8 cellular contexts compared by ENCODE assay signal in genomic region chr7:76358478-76359110, GRCh38. TPM values are rescaled to one million over a fixed set of nuclear protein-coding genes. Genes with fewer than 3 reads are reported as not detected.
DNase-seq lines count a peak whose midpoint lies in the region; ATAC-seq and TF ChIP-seq lines count a peak whose summit lies in the region.

YWHAG (minus strand) TSS chr7:76358991; CDS start chr7:76358808, 183 bp downstream.

- peak within 1 kb of the TSS; percentile 91 for H4K91ac ChIP-seq in trophoblast cell (ENCODE audit: low read depth, low read length)

- H2AFZ ChIP-seq in Loucy (ENCODE audit: low read length) (peak within 1 kb of the TSS; percentile 93), trophoblast cell (ENCODE audit: insufficient read depth, low read length, poor library complexity) (peak within 1 kb of the TSS; percentile 96)

- peak within 1 kb of the TSS; percentile 95 for H4K8ac ChIP-seq in trophoblast cell (ENCODE audit: low read depth, low read length)

- in situ Hi-C loops in transverse colon (cut with MboI; ENCODE audit: low pct_ligation_motif_present in 1 of 4, low pct_unique_long_range_greater_than_20kb in 1 of 4, low sequenced_read_pairs in 3 of 4), result no loop called here

- no peak for TF ChIP-seq EP300 in transverse colon (IDR thresholded peaks at IDR 0.05; ENCODE audit: low read depth)

- TF ChIP-seq POLR2A in transverse colon (IDR thresholded peaks at IDR 0.05), result peak; percentile 99

- TF ChIP-seq CTCF in Loucy (conservative IDR thresholded peaks at IDR 0.05; ENCODE audit: low read length) (no peak), transverse colon (IDR thresholded peaks at IDR 0.05) (no peak)

- peak within 1 kb of the TSS; percentile 93 for H2AK5ac ChIP-seq in trophoblast cell (ENCODE audit: low read length)

- no CpG with 5 or more reads among the region's 80 CpGs for WGBS in trophoblast cell (ENCODE audit: extremely low coverage, insufficient coverage, insufficient read length)
- 0% methylated on average over 32 of the region's 80 CpGs; no CpG with 5 or more reads in 1 of the 2 donors for WGBS in transverse colon (ENCODE audit: low coverage in 1 of 2), 2 donors

- DNase-seq in H7 (peak; percentile 95), Right ventricle myocardium superior (peak; percentile 94), trophoblast cell (peak; percentile 80 to 88), transverse colon (peak; percentile 92)
- DNase-seq in activated naive CD8-positive, alpha-beta T cell treated with anti-CD3 and anti-CD28 coated beads, Interleukin-2, amount 50 U/mL, for 16 hours (ENCODE audit: low read depth, low spot score), result peak; percentile 65

- peak within 1 kb of the TSS; percentile 87 for H3K4me2 ChIP-seq in Loucy (ENCODE audit: low read depth, low read length, poor library complexity, severe bottlenecking)
- peak within 1 kb of the TSS; percentile 82 for H3K4me2 ChIP-seq in trophoblast cell (ENCODE audit: low read length)

- ATAC-seq in SK-N-SH treated with all-trans-retinoic acid at 6 μM for 48 hours (peak; percentile 83), Right ventricle myocardium superior (ENCODE audit: poor library complexity) (peak; percentile 94)

- H3K23ac ChIP-seq in trophoblast cell (ENCODE audit: low read length), result peak within 1 kb of the TSS; percentile 25

- H3F3A ChIP-seq in Loucy (ENCODE audit: low read depth), result no peaks in the 10 kb centered on the region

- H4K12ac ChIP-seq in trophoblast cell (ENCODE audit: low read depth, low read length), result peak within 1 kb of the TSS; percentile 86

- peak within 1 kb of the TSS; percentile 95 for H2BK5ac ChIP-seq in trophoblast cell (ENCODE audit: low read depth, low read length, poor library complexity)

- H3K18ac ChIP-seq in trophoblast cell (ENCODE audit: low read length), result peak within 1 kb of the TSS; percentile 98

- H3K4ac ChIP-seq in trophoblast cell (ENCODE audit: low read depth, low read length), result peak within 1 kb of the TSS; percentile 88

- H2BK12ac ChIP-seq in trophoblast cell (ENCODE audit: low read length), result peak within 1 kb of the TSS; percentile 87

- intact Hi-C loops in Right ventricle myocardium superior (cut with DNase I) (loop anchor here (2.0 kb wide), 1 partner anchor 40 kb away; no protein-coding TSS in a partner anchor), transverse colon (cut with DNase I; ENCODE audit: low total_unique reads) (loop anchor here (5.0 kb wide), 1 partner anchor 41 kb away; no protein-coding TSS in a partner anchor)

- H3K9me3 ChIP-seq in Loucy (ENCODE audit: insufficient read depth, low read depth, low read length) (no peaks in the 10 kb centered on the region), trophoblast cell (ENCODE audit: insufficient read depth, low read depth, low read length) (no peaks in the 10 kb centered on the region), transverse colon (no peaks in the 10 kb centered on the region)

- H2BK120ac ChIP-seq in trophoblast cell (ENCODE audit: insufficient read depth, low read length, poor library complexity), result peak within 1 kb of the TSS; percentile 92

- H3K14ac ChIP-seq in trophoblast cell (ENCODE audit: low read length), result peak within 1 kb of the TSS; percentile 93

- H3K79me1 ChIP-seq in trophoblast cell (ENCODE audit: low read length), result peaks cover 18% of the 10 kb centered on the region

- H3K79me2 ChIP-seq in Loucy (ENCODE audit: insufficient read depth, low read length), result peaks cover 51% of the 10 kb centered on the region
- peaks cover 24% of the 10 kb centered on the region for H3K79me2 ChIP-seq in trophoblast cell (ENCODE audit: control insufficient read depth, insufficient read depth, low read length, poor library complexity)

- H3K27ac ChIP-seq in trophoblast cell (ENCODE audit: low read depth, low read length), result peak within 1 kb of the TSS; percentile 68
- H3K27ac ChIP-seq in transverse colon, result peak within 1 kb of the TSS; percentile 99 to 100 (median 100)

- H3K4me1 ChIP-seq in Loucy (ENCODE audit: insufficient read depth, low read length, poor library complexity, severe bottlenecking) (peaks cover 39% of the 10 kb centered on the region), trophoblast cell (ENCODE audit: control insufficient read depth in 1 of 2, insufficient read depth in 2 of 2, low read length in 2 of 2) (peaks cover 4 to 6% of the 10 kb centered on the region in 2 experiments), transverse colon (peaks cover 10 to 38% (median 28%) of the 10 kb centered on the region in 4 donors)

- H4K20me1 ChIP-seq in Loucy (ENCODE audit: insufficient read depth, low read length, poor library complexity, severe bottlenecking), result peaks cover 51% of the 10 kb centered on the region

- H3K4me3 ChIP-seq in GM08714 (ENCODE audit: low read length), result peak within 1 kb of the TSS; percentile 94
- H3K4me3 ChIP-seq in H7 (ENCODE audit: insufficient read depth, low read depth, low read length), result peak within 1 kb of the TSS; percentile 98
- peak within 1 kb of the TSS; percentile 98 for H3K4me3 ChIP-seq in Loucy (ENCODE audit: low read length, poor library complexity, severe bottlenecking)
- peak within 1 kb of the TSS; percentile 98 for H3K4me3 ChIP-seq in trophoblast cell (ENCODE audit: low read depth, low read length)
- H3K4me3 ChIP-seq in transverse colon, result peak within 1 kb of the TSS; percentile 83 to 99 (median 96)

- peak within 1 kb of the TSS; percentile 89 for H3K9ac ChIP-seq in Loucy (ENCODE audit: low read depth, low read length, poor library complexity, severe bottlenecking)
- H3K9ac ChIP-seq in trophoblast cell (ENCODE audit: low read length), result peak within 1 kb of the TSS; percentile 92

- peaks cover 15% of the 10 kb centered on the region for H3K36me3 ChIP-seq in H7 (replicated peaks; ENCODE audit: control insufficient read depth, insufficient read depth, low read length)
- H3K36me3 ChIP-seq in Loucy (ENCODE audit: insufficient read depth, low read length), result peaks cover 7% of the 10 kb centered on the region; the same call in 1 of the 2 replicates
- peaks cover 4 to 8% of the 10 kb centered on the region in 2 experiments for H3K36me3 ChIP-seq in trophoblast cell (ENCODE audit: control insufficient read depth in 1 of 2, insufficient read depth in 2 of 2, low read length in 2 of 2)
- no peaks in the 10 kb centered on the region for H3K36me3 ChIP-seq in transverse colon

- no peaks in the 10 kb centered on the region for H3K9me2 ChIP-seq in Loucy (replicated peaks; ENCODE audit: low read depth, low read length)

- H3K27me3 ChIP-seq in H7 (ENCODE audit: control insufficient read depth, insufficient read depth, low read length), result no peaks in the 10 kb centered on the region
- no peaks in the 10 kb centered on the region for H3K27me3 ChIP-seq in Loucy (ENCODE audit: insufficient read depth, low read length, poor library complexity, severe bottlenecking)
- H3K27me3 ChIP-seq in trophoblast cell (ENCODE audit: insufficient read depth, low read length), result no peaks in the 10 kb centered on the region
- no peaks in the 10 kb centered on the region for H3K27me3 ChIP-seq in transverse colon

TF ChIP-seq in SK-N-SH treated with all-trans-retinoic acid at 6 μM for 48 hours, 23 proteins besides CTCF, POLR2A, EP300 and RAD21 (continues in another document):
- TF ChIP-seq ZFP3 (CRISPR knock-in tag; IDR thresholded peaks at IDR 0.05), result peak; percentile 55; the same call in 1 of the 2 replicates
- TF ChIP-seq, protein P1, sequence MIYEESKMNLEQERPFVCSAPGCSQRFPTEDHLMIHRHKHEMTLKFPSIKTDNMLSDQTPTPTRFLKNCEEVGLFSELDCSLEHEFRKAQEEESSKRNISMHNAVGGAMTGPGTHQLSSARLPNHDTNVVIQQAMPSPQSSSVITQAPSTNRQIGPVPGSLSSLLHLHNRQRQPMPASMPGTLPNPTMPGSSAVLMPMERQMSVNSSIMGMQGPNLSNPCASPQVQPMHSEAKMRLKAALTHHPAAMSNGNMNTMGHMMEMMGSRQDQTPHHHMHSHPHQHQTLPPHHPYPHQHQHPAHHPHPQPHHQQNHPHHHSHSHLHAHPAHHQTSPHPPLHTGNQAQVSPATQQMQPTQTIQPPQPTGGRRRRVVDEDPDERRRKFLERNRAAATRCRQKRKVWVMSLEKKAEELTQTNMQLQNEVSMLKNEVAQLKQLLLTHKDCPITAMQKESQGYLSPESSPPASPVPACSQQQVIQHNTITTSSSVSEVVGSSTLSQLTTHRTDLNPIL (CRISPR knock-in tag; IDR thresholded peaks at IDR 0.05; ENCODE audit: low read depth), result no peak
- TF ChIP-seq, protein P2, sequence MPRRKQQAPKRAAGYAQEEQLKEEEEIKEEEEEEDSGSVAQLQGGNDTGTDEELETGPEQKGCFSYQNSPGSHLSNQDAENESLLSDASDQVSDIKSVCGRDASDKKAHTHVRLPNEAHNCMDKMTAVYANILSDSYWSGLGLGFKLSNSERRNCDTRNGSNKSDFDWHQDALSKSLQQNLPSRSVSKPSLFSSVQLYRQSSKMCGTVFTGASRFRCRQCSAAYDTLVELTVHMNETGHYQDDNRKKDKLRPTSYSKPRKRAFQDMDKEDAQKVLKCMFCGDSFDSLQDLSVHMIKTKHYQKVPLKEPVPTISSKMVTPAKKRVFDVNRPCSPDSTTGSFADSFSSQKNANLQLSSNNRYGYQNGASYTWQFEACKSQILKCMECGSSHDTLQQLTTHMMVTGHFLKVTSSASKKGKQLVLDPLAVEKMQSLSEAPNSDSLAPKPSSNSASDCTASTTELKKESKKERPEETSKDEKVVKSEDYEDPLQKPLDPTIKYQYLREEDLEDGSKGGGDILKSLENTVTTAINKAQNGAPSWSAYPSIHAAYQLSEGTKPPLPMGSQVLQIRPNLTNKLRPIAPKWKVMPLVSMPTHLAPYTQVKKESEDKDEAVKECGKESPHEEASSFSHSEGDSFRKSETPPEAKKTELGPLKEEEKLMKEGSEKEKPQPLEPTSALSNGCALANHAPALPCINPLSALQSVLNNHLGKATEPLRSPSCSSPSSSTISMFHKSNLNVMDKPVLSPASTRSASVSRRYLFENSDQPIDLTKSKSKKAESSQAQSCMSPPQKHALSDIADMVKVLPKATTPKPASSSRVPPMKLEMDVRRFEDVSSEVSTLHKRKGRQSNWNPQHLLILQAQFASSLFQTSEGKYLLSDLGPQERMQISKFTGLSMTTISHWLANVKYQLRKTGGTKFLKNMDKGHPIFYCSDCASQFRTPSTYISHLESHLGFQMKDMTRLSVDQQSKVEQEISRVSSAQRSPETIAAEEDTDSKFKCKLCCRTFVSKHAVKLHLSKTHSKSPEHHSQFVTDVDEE (CRISPR knock-in tag; IDR thresholded peaks at IDR 0.05), result peak; percentile 28; the same call in 1 of the 2 replicates

RNA-seq across cellular contexts. Expression of gene YWHAG, which starts in this region (rescaled TPM):
- 83.2 and 91.8 TPM in 2 replicates for total RNA-seq in H7 (2014; rRNA removed; shearing (Covaris generic))
- total RNA-seq in Right ventricle myocardium superior, result 219 TPM
- polyA plus RNA-seq in trophoblast cell (2013), result 95.3 and 99.5 TPM in 2 replicates
- total RNA-seq in transverse colon, result 10 to 100 TPM; 35.9 to 71.6 (median 48.2) TPM

Comparison
In these comparisons a context has a peak if more than half of its experiments do, and no peak if none do; other contexts are left out.
1. Peak in every context shown above with its lines: DNase-seq, ATAC-seq, H3K4me3 ChIP-seq and H3K27ac ChIP-seq.